In genomic region chr14:100988956-100989355, GRCh38 we compare ENCODE assay signal across 19 cellular contexts.
"Had no signal": no experiment of that assay in that cellular context is flagged by ENCODE, and none has a peak within 500 bp of the region (broad histone marks: within the 10 kb centered on the region; RNA-seq: fewer than 3 reads in every experiment).

No MANE protein-coding gene starts in this region.

- H3K4me3 ChIP-seq: adrenal gland, ascending aorta, ovary, psoas muscle, right atrium auricular region, upper lobe of left lung had no signal

- ATAC-seq: left ventricle myocardium superior; natural killer cell treated with Interleukin-12 subunit alpha and Interleukin-12 subunit beta and Interleukin-15 and Interleukin-18, amount 100 ng/mL, for 72 hours; psoas muscle; stimulated activated naive CD8-positive, alpha-beta T cell treated with anti-CD3 and anti-CD28 coated beads, Interleukin-15, Interleukin-2, amounts not matched to agents 100 U/mL and 50 U/mL, for 24 hours; T-cell had no signal

- DNase-seq: activated CD4-positive, alpha-beta T cell treated with anti-CD3 and anti-CD28 coated beads for 1 hour; activated CD4-positive, alpha-beta T cell treated with anti-CD3 and anti-CD28 coated beads, Interleukin-2, amount 50 U/mL, for 1 hour; activated naive CD4-positive, alpha-beta T cell; activated T-cell treated with anti-CD3 and anti-CD28 coated beads, Interleukin-2, amount 50 U/mL, for 1 hour; adrenal gland; glutamatergic neuron; hippocampal formation; left ventricle myocardium superior; ovary; psoas muscle; stimulated activated CD4-positive, alpha-beta T cell treated with anti-CD3 and anti-CD28 coated beads, Interleukin-12 subunit alpha, Interleukin-12 subunit beta, amount 100 ng/mL, for 4 hours; stimulated activated CD4-positive, alpha-beta T cell treated with anti-CD3 and anti-CD28 coated beads, Interleukin-4, amount 100 ng/mL, for 4 hours; stimulated activated naive CD8-positive, alpha-beta T cell treated with anti-CD3 and anti-CD28 coated beads, Interleukin-15, Interleukin-2, amounts not matched to agents 100 U/mL and 50 U/mL, for 24 hours; T-cell; upper lobe of left lung had no signal

- H3K36me3 ChIP-seq: ascending aorta, neutrophil, ovary, right atrium auricular region, upper lobe of left lung had no signal

- H3K27ac ChIP-seq: adrenal gland, ascending aorta, neutrophil, ovary, psoas muscle, right atrium auricular region, upper lobe of left lung had no signal

- H3K4me1 ChIP-seq: adrenal gland, ascending aorta, psoas muscle, right atrium auricular region, upper lobe of left lung had no signal

- H3K9me3 ChIP-seq: adrenal gland, ascending aorta, ovary, psoas muscle, right atrium auricular region, upper lobe of left lung had no signal

- H3K27me3 ChIP-seq: adrenal gland, ascending aorta, ovary, right atrium auricular region, upper lobe of left lung had no signal
